ENCODE assay signal across 10 cellular contexts in genomic region chr2:102226612-102227351, GRCh38. TPM values are rescaled to one million over a fixed set of nuclear protein-coding genes. Genes with fewer than 3 reads are reported as not detected.
DNase-seq lines count a peak whose midpoint lies in the region; ATAC-seq, FAIRE-seq and TF ChIP-seq lines count a peak whose summit lies in the region.
"Had no signal": no experiment of that assay in that cellular context is flagged by ENCODE, and none has a peak within 500 bp of the region (broad histone marks: within the 10 kb centered on the region; RNA-seq: fewer than 3 reads in every experiment).

No MANE protein-coding gene starts in this region.

- intact Hi-C loops in CD8-positive, alpha-beta T cell (cut with DNase I, micrococcal nuclease) = no loop called here
- intact Hi-C loops in endothelial cell of umbilical vein (cut with micrococcal nuclease) = no loop called here
- intact Hi-C loops in pancreas (cut with DNase I) = no loop called here

- CTCF ChIA-PET in CD8-positive, alpha-beta T cell (lab: Charles Lee) = no interaction called here
- CTCF ChIA-PET in endothelial cell of umbilical vein (lab: Charles Lee) = interaction anchor here (0.7 to 0.9 kb wide), 2 partner anchors 131 to 206 kb away, joined by 3 read pairs; no protein-coding TSS in a partner anchor

- H3K4me1 ChIP-seq in CD8-positive, alpha-beta T cell (ENCODE audit: insufficient read depth, low read length) = peaks cover 7% of the 10 kb centered on the region
- H3K4me1 ChIP-seq in Peyer's patch (peaks cover 0 to 16% (median 8%) of the 10 kb centered on the region in 4 donors), endothelial cell of umbilical vein (ENCODE audit: control insufficient read depth, extremely low read depth, insufficient read depth, low read length) (peaks cover 25% of the 10 kb centered on the region), pancreas (peaks cover 0 to 11% (median 5%) of the 10 kb centered on the region in 3 donors)

- dilution Hi-C loops in endothelial cell of umbilical vein (cut with MboI; ENCODE audit: extremely low pct_ligation_motif_present, low sequenced_read_pairs) = no loop called here

- ATAC-seq in CD8-positive, alpha-beta T cell = no peak
- peak in 3 of 4 donors; percentile 3 to 20 (median 17) for ATAC-seq in pancreas
- ATAC-seq in HG03280 (IDR thresholded peaks at IDR 0.05; ENCODE audit: unreplicated experiment) = no peak
- no peak for ATAC-seq in GM19467 (IDR thresholded peaks at IDR 0.05; ENCODE audit: unreplicated experiment)
- no peak for ATAC-seq in GM21528 (IDR thresholded peaks at IDR 0.05; ENCODE audit: low FRiP score, unreplicated experiment)

- H3K4me3 Mint-ChIP-seq in CD8-positive, alpha-beta T cell = no peak overlapping the region

- no peaks in the 10 kb centered on the region for H3K36me3 ChIP-seq in CD8-positive, alpha-beta T cell (ENCODE audit: insufficient read depth, low read length)
- H3K36me3 ChIP-seq in Peyer's patch (no peaks in the 10 kb centered on the region), endothelial cell of umbilical vein (ENCODE audit: control insufficient read depth in 2 of 2, extremely low read depth in 1 of 2, insufficient read depth in 2 of 2, low read length in 2 of 2) (no peaks in the 10 kb centered on the region), pancreas (no peaks in the 10 kb centered on the region)

- no peaks in the 10 kb centered on the region for H3K79me2 ChIP-seq in endothelial cell of umbilical vein (ENCODE audit: control insufficient read depth, insufficient read depth, low read length)

- POLR2A ChIA-PET in CD8-positive, alpha-beta T cell (lab: Charles Lee) = no interaction called here
- POLR2A ChIA-PET in endothelial cell of umbilical vein (lab: Charles Lee) = no interaction called here

- H2AFZ ChIP-seq in endothelial cell of umbilical vein (ENCODE audit: low read depth, low read length) = peak overlapping the region; percentile 80

- peak overlapping the region; percentile 6 for H3K27ac Mint-ChIP-seq in CD8-positive, alpha-beta T cell

- no peaks in the 10 kb centered on the region for H3K9me3 Mint-ChIP-seq in CD8-positive, alpha-beta T cell

- no peaks in the 10 kb centered on the region for H3K27me3 ChIP-seq in CD8-positive, alpha-beta T cell (ENCODE audit: insufficient read depth, low read length)
- no peaks in the 10 kb centered on the region for H3K27me3 ChIP-seq in Peyer's patch
- H3K27me3 ChIP-seq in endothelial cell of umbilical vein (ENCODE audit: control insufficient read depth in 2 of 2, insufficient read depth in 2 of 2, low read length in 2 of 2) = no peaks in the 10 kb centered on the region
- H3K27me3 ChIP-seq in pancreas = no peaks in the 10 kb centered on the region

- no peaks in the 10 kb centered on the region for H3K9me1 ChIP-seq in endothelial cell of umbilical vein (replicated peaks; ENCODE audit: control insufficient read depth, extremely low read depth, insufficient read depth, low read length)

- no peak overlapping the region for H3K27ac ChIP-seq in CD8-positive, alpha-beta T cell (ENCODE audit: low read depth, low read length)
- peak overlapping the region; percentile 53 to 89 (median 82) for H3K27ac ChIP-seq in Peyer's patch
- H3K27ac ChIP-seq in endothelial cell of umbilical vein (ENCODE audit: insufficient read depth, low read depth, low read length) = peak overlapping the region; percentile 96
- H3K27ac ChIP-seq in pancreas = peak overlapping the region in 3 of 4 donors; percentile 75 to 93 (median 93)

- no TSS peak for BruUV-seq in endothelial cell of umbilical vein (replicated peaks; lab: Mats Ljungman, UMichigan)

- H3K27me3 Mint-ChIP-seq in CD8-positive, alpha-beta T cell (ENCODE audit: low read depth) = no peaks in the 10 kb centered on the region

- WGBS in pancreas, 2 donors = 69 to 71% methylated on average over 6 of the region's 6 CpGs

- H4K20me1 ChIP-seq in endothelial cell of umbilical vein (replicated peaks; ENCODE audit: control insufficient read depth, extremely low read depth, insufficient read depth, low read length) = no peaks in the 10 kb centered on the region

- peak overlapping the region; percentile 69 for H3K9ac ChIP-seq in endothelial cell of umbilical vein (replicated peaks; ENCODE audit: extremely low read depth, insufficient read depth, low read length)

- DNase-seq in CD8-positive, alpha-beta T cell = no peak
- DNase-seq in Peyer's patch = no peak
- DNase-seq in endothelial cell of umbilical vein (ENCODE audit: low read depth, low spot score) = peak; percentile 76
- no peak for DNase-seq in pancreas
- no peak for DNase-seq in AML-193 (lab: John Stamatoyannopoulos, UW)
- DNase-seq: activated CD4-positive, alpha-beta T cell treated with anti-CD3 and anti-CD28 coated beads, Interleukin-2, amount 50 U/mL, for 48 hours had no signal

- peak overlapping the region; percentile 53 for H3K4me2 ChIP-seq in endothelial cell of umbilical vein (ENCODE audit: insufficient read depth, low read length)

- peaks cover 11% of the 10 kb centered on the region for H3K4me1 Mint-ChIP-seq in CD8-positive, alpha-beta T cell (ENCODE audit: low read depth)

- no peak for TF ChIP-seq CTCF in CD8-positive, alpha-beta T cell (IDR thresholded peaks at IDR 0.05)
- TF ChIP-seq CTCF in Peyer's patch (IDR thresholded peaks at IDR 0.05) (no peak), endothelial cell of umbilical vein (IDR thresholded peaks at IDR 0.05; ENCODE audit: extremely low read depth in 1 of 2, insufficient read depth in 1 of 2, low read depth in 1 of 2, low read length in 2 of 2) (no peak), pancreas (IDR thresholded peaks at IDR 0.05) (no peak)

- TF ChIP-seq POLR2A in Peyer's patch (IDR thresholded peaks at IDR 0.05) = no peak
- TF ChIP-seq POLR2A in endothelial cell of umbilical vein (IDR thresholded peaks at IDR 0.05; ENCODE audit: low read depth, low read length) = no peak

- no peaks in the 10 kb centered on the region for H3K9me3 ChIP-seq in CD8-positive, alpha-beta T cell (ENCODE audit: low read length)
- H3K9me3 ChIP-seq in Peyer's patch = no peaks in the 10 kb centered on the region
- H3K9me3 ChIP-seq in endothelial cell of umbilical vein (replicated peaks; ENCODE audit: control insufficient read depth, insufficient read depth, low read length) = no peaks in the 10 kb centered on the region
- H3K9me3 ChIP-seq in pancreas = no peaks in the 10 kb centered on the region

- FAIRE-seq in endothelial cell of umbilical vein (lab: Jason Lieb, UNC) (no peak), pancreas (lab: Jason Lieb, UNC) (no peak)

- no peak overlapping the region for H3K4me3 ChIP-seq in CD8-positive, alpha-beta T cell (ENCODE audit: low read depth, low read length)
- no peak overlapping the region for H3K4me3 ChIP-seq in Peyer's patch
- no peak overlapping the region for H3K4me3 ChIP-seq in endothelial cell of umbilical vein (replicated peaks in 1 of 3; ENCODE audit: insufficient read depth in 1 of 3, low read depth in 1 of 3, low read length in 3 of 3)
- H3K4me3 ChIP-seq in pancreas = no peak overlapping the region

- no peaks in the 10 kb centered on the region for H3K36me3 Mint-ChIP-seq in CD8-positive, alpha-beta T cell
- H3K36me3 Mint-ChIP-seq: IgD-negative memory B cell had no signal

TF ChIP-seq in endothelial cell of umbilical vein, 7 proteins besides CTCF, POLR2A, EP300 and RAD21:
- TF ChIP-seq GATA2 (IDR thresholded peaks at IDR 0.05; ENCODE audit: insufficient read depth, insufficient read length, low read depth, low read length) (no peak), POLR2AphosphoS5 (IDR thresholded peaks at IDR 0.05; ENCODE audit: insufficient read depth, low read depth, low read length) (no peak), EZH2 (IDR thresholded peaks at IDR 0.05; ENCODE audit: borderline replicate concordance, low read depth, low read length, severe bottlenecking) (no peak), MYC (IDR thresholded peaks at IDR 0.05; ENCODE audit: low read depth, low read length) (no peak), MAX (IDR thresholded peaks at IDR 0.05; ENCODE audit: insufficient read depth, insufficient read length) (no peak), FOS (IDR thresholded peaks at IDR 0.05; ENCODE audit: borderline replicate concordance, insufficient read depth, low read length) (no peak), JUN (IDR thresholded peaks at IDR 0.05; ENCODE audit: borderline replicate concordance, insufficient read depth, insufficient read length, low read depth) (no peak)

RNA-seq across cellular contexts. Expression of gene IL1RL2, which starts 40.0 kb away (rescaled TPM):
- total RNA-seq in CD8-positive, alpha-beta T cell = not detected
- total RNA-seq in Peyer's patch = 1 to 10 TPM in 1 of 4 donors, under 1 TPM in 1, not detected in 2; 0.57 to 2.5 TPM
- total RNA-seq in endothelial cell of umbilical vein = 0.21 TPM in 1 of 2 replicates, not detected in the other
- polyA plus RNA-seq in endothelial cell of umbilical vein = 0.08 and 0.11 TPM in 2 replicates
- polyA plus RNA-seq in endothelial cell of umbilical vein (2011; cell fraction: cytosol; rRNA removed) = 0.03 and 0.04 TPM in 2 replicates
- 0.18 and 0.21 TPM in 2 replicates for polyA plus RNA-seq in endothelial cell of umbilical vein (2011; cell fraction: nucleus; rRNA removed)
- not detected in 2 replicates for polyA plus RNA-seq in endothelial cell of umbilical vein (2012)
- 0.29 TPM in 1 of 2 replicates, not detected in the other for polyA minus RNA-seq in endothelial cell of umbilical vein
- not detected for polyA minus RNA-seq in endothelial cell of umbilical vein (2011; cell fraction: cytosol; rRNA and poly(A)+ RNA removed)
- polyA minus RNA-seq in endothelial cell of umbilical vein (2011; cell fraction: nucleus; rRNA and poly(A)+ RNA removed) = not detected in 2 replicates
- 1 to 10 TPM in 1 of 6 donors, under 1 TPM in 5; 0.12 to 1.2 (median 0.32) TPM for total RNA-seq in pancreas
- polyA plus RNA-seq in pancreas = under 1 TPM; 0.30 to 0.47 TPM
- polyA plus RNA-seq: IgD-negative memory B cell had no signal

Comparison
In these comparisons a context has a peak if more than half of its experiments do, and no peak if none do; other contexts are left out.
1. ATAC-seq: peak in pancreas (3 of 4); none in CD8-positive, alpha-beta T cell (single experiment), HG03280 (single experiment), GM19467 (single experiment) and GM21528 (single experiment).